In the genomic region with DNA sequence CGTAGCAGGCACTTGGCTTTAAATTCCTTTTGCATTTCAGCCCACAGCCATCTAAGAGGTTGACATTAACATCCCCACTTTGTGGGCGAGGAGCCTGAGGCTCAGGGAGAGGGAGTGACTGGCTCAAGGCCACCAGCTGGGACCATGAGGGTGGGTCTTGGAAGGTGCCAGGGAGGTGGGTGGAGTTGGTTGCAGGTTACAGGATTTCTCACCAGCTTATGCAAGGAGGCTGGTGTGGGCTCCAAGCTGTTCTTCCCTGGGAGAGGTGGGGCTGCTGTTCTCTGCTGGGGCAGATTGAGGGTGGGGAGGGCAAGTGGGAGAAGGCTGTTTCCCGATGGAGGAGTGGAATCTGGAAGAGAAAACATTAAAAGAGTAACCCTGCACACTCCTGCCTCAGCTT, we compare ENCODE assay signal across 21 cellular contexts. TPM values are rescaled to one million over a fixed set of nuclear protein-coding genes. Genes with fewer than 3 reads are reported as not detected.
DNase-seq lines count a peak whose midpoint lies in the region; TF ChIP-seq lines count a peak whose summit lies in the region.
"Had no signal": no experiment of that assay in that cellular context is flagged by ENCODE, and none has a peak within 500 bp of the region (broad histone marks: within the 10 kb centered on the region; RNA-seq: fewer than 3 reads in every experiment).

No MANE protein-coding gene starts in this region.

- no peak for TF ChIP-seq POLR2A in Peyer's patch (IDR thresholded peaks at IDR 0.05)

- H3K9me3 ChIP-seq in colonic mucosa: no peaks in the 10 kb centered on the region
- no peaks in the 10 kb centered on the region for H3K9me3 ChIP-seq in Peyer's patch
- H3K9me3 ChIP-seq: A549; BE2C; BLaER1 treated with 17β-estradiol and CSF1 and Interleukin-3, amounts not matched to agents 10 nM and 100 nM had no signal

- no peaks in the 10 kb centered on the region for H3K27me3 ChIP-seq in colonic mucosa
- no peaks in the 10 kb centered on the region for H3K27me3 ChIP-seq in Peyer's patch
- H3K27me3 ChIP-seq: BE2C; BLaER1 treated with 17β-estradiol and CSF1 and Interleukin-3, amounts not matched to agents 10 nM and 100 nM had no signal

- intact Hi-C loops in colonic mucosa (cut with DNase I): no loop called here

- H3K27ac ChIP-seq in colonic mucosa (no peak overlapping the region), Peyer's patch (no peak overlapping the region)
- H3K27ac ChIP-seq: A549; BLaER1 treated with 17β-estradiol and CSF1 and Interleukin-3, amounts not matched to agents 10 nM and 100 nM had no signal

- TF ChIP-seq CTCF in colonic mucosa (IDR thresholded peaks at IDR 0.05): no peak
- no peak for TF ChIP-seq CTCF in Peyer's patch (IDR thresholded peaks at IDR 0.05)

- H3K4me1 ChIP-seq in colonic mucosa (peaks cover 12% of the 10 kb centered on the region), Peyer's patch (peaks cover 0 to 16% (median 2%) of the 10 kb centered on the region in 4 donors)
- H3K4me1 ChIP-seq: BE2C had no signal

- H3K9ac ChIP-seq in colonic mucosa (ENCODE audit: low read depth in 2 of 2, low read length in 2 of 2): no peak overlapping the region
- H3K9ac ChIP-seq: BLaER1 treated with 17β-estradiol and CSF1 and Interleukin-3, amounts not matched to agents 10 nM and 100 nM had no signal

- DNase-seq in NCI-H82 (lab: John Stamatoyannopoulos, UW) (peak; percentile 32), NCI-H82 treated with DMSO at 0.1 percent for 48 hours (lab: John Stamatoyannopoulos, UW; ENCODE audit: unreplicated experiment) (no peak), colonic mucosa (peak; percentile 49), islet precursor cell (peak; percentile 50), Peyer's patch (no peak), activated gamma-delta T cell (lab: John Stamatoyannopoulos, UW) (no peak)
- no peak for DNase-seq in stimulated activated CD4-positive, alpha-beta T cell treated with anti-CD3 and anti-CD28 coated beads, Interleukin-4, amount 100 ng/mL, for 4 hours
- DNase-seq: 8988T; ACHN; AML-193; BE2C; CD4-positive, alpha-beta T cell; CD8-positive, alpha-beta memory T cell; DMS153; DND-41; H9; HFFc6 had no signal

- no peaks in the 10 kb centered on the region for H3K36me3 ChIP-seq in colonic mucosa
- H3K36me3 ChIP-seq in Peyer's patch: no peaks in the 10 kb centered on the region
- H3K36me3 ChIP-seq: BE2C had no signal

- H3K4me3 ChIP-seq in colonic mucosa (no peak overlapping the region), Peyer's patch (no peak overlapping the region)
- H3K4me3 ChIP-seq: A549; BLaER1 treated with 17β-estradiol and CSF1 and Interleukin-3, amounts not matched to agents 10 nM and 100 nM; GM23338 had no signal

RNA-seq across cellular contexts. Expression of a gene that starts 14.1 kb away (rescaled TPM):
- total RNA-seq in colonic mucosa (1 to 10 TPM; 2.8 to 4.8 TPM), Peyer's patch (1 to 10 TPM in 1 of 4 donors, under 1 TPM in 1, not detected in 2; 0.85 to 2.8 TPM)
- total RNA-seq: H4, H9 had no signal

RNA-seq across cellular contexts. Expression of a gene that starts 33.1 kb away (rescaled TPM):
- total RNA-seq in colonic mucosa (10 to 100 TPM; 30.2 to 32.1 TPM), Peyer's patch (10 to 100 TPM in 3 of 4 donors, 1 to 10 TPM in 1; 8.9 to 56.9 (median 29.3) TPM)

RNA-seq across cellular contexts. Expression of a gene that starts 37.0 kb away (rescaled TPM):
- total RNA-seq in colonic mucosa (10 to 100 TPM; 76.4 to 88.8 TPM), Peyer's patch (10 to 100 TPM; 41.3 to 79.7 (median 71.3) TPM)

RNA-seq across cellular contexts. Expression of a gene that starts 38.3 kb away (rescaled TPM):
- total RNA-seq in colonic mucosa (1 to 10 TPM; 7.6 to 8.6 TPM), Peyer's patch (10 to 100 TPM in 1 of 4 donors, 1 to 10 TPM in 3; 6.5 to 11.0 (median 9.2) TPM)

RNA-seq across cellular contexts. Expression of a gene that starts 44.8 kb away (rescaled TPM):
- total RNA-seq in colonic mucosa (10 to 100 TPM; 23.7 to 37.3 TPM), Peyer's patch (10 to 100 TPM; 36.9 to 57.8 (median 44.8) TPM)

Comparison
In these comparisons a context has a peak if more than half of its experiments do, and no peak if none do; other contexts are left out.
1. DNase-seq: peak in NCI-H82 (single experiment), colonic mucosa (single experiment) and islet precursor cell (single experiment); none in NCI-H82 treated with DMSO at 0.1 percent for 48 hours (single experiment), stimulated activated CD4-positive, alpha-beta T cell treated with anti-CD3 and anti-CD28 coated beads, Interleukin-4, amount 100 ng/mL, for 4 hours (0 of 2), Peyer's patch (0 of 3) and activated gamma-delta T cell (single experiment).